ENCODE assay signal across 31 cellular contexts in genomic region chr2:102764083-102764482, GRCh38. TPM values are rescaled to one million over a fixed set of nuclear protein-coding genes. Genes with fewer than 3 reads are reported as not detected.
A peak's percentile ranks its signal among the peaks of the same experiment; 100 is the strongest.
DNase-seq lines count a peak whose midpoint lies in the region; ATAC-seq, FAIRE-seq and TF ChIP-seq lines count a peak whose summit lies in the region.
"Had no signal": no experiment of that assay in that cellular context is flagged by ENCODE, and none has a peak within 500 bp of the region (broad histone marks: within the 10 kb centered on the region; RNA-seq: fewer than 3 reads in every experiment).

No MANE protein-coding gene starts in this region.

- ATAC-seq in Right ventricle myocardium superior (ENCODE audit: poor library complexity) (peak; percentile 28), right cardiac atrium (peak in 1 of 2 donors; percentile 20), gastrocnemius medialis (peak in 1 of 2 donors; percentile 27), GM18870 (IDR thresholded peaks at IDR 0.05; ENCODE audit: unreplicated experiment) (no peak)
- ATAC-seq: activated CD4-positive, CD25-positive, alpha-beta regulatory T cell treated with anti-CD3 and anti-CD28 coated beads, Interleukin-2, amount 50 U/mL, for 24 hours; activated naive CD8-positive, alpha-beta T cell treated with anti-CD3 and anti-CD28 coated beads, Interleukin-2, amount 50 U/mL, for 24 hours; activated T-cell treated with anti-CD3 and anti-CD28 coated beads, Interleukin-2, amount 50 U/mL, for 72 hours; naive thymus-derived CD4-positive, alpha-beta T cell; stimulated activated naive CD8-positive, alpha-beta T cell treated with anti-CD3 and anti-CD28 coated beads, Interleukin-15, Interleukin-2, amounts not matched to agents 100 U/mL and 50 U/mL, for 24 hours had no signal

- H3K9me3 ChIP-seq in right cardiac atrium (ENCODE audit: control insufficient read depth, low read length) (no peaks in the 10 kb centered on the region), gastrocnemius medialis (no peaks in the 10 kb centered on the region)
- H3K9me3 ChIP-seq: MG63, testis had no signal

- 69% methylated on average over 6 of the region's 6 CpGs for WGBS in right cardiac atrium

- H3K36me3 ChIP-seq in bronchial epithelial cell (ENCODE audit: control insufficient read depth, insufficient read depth, low read length) (no peaks in the 10 kb centered on the region), gastrocnemius medialis (no peaks in the 10 kb centered on the region)
- H3K36me3 ChIP-seq: MG63 had no signal

- intact Hi-C loops in Right ventricle myocardium superior (cut with DNase I): no loop called here
- intact Hi-C loops in cardiac septum (cut with DNase I): no loop called here
- intact Hi-C loops in right cardiac atrium (cut with DNase I): loop anchor here in 1 of 4 donors (5.0 kb wide), 1 partner anchor 43 kb away; no protein-coding TSS in a partner anchor
- intact Hi-C loops in gastrocnemius medialis (cut with DNase I; ENCODE audit: low total_unique reads): no loop called here

- no peak for FAIRE-seq in bronchial epithelial cell (lab: Jason Lieb, UNC)
- FAIRE-seq: astrocyte, HTR-8/SVneo had no signal

- H3K4me1 ChIP-seq in right cardiac atrium (ENCODE audit: control insufficient read depth, insufficient read depth, low read length) (peaks cover 4% of the 10 kb centered on the region), gastrocnemius medialis (peaks cover 56 to 69% of the 10 kb centered on the region in 2 donors)
- H3K4me1 ChIP-seq: testis had no signal

- no peak for DNase-seq in Right ventricle myocardium superior
- DNase-seq in cardiac septum (ENCODE audit: low spot score): no peak
- peak; percentile 11 for DNase-seq in bronchial epithelial cell (ENCODE audit: low read depth)
- DNase-seq in right cardiac atrium: no peak
- no peak for DNase-seq in gastrocnemius medialis
- DNase-seq in NCI-H2081 (lab: John Stamatoyannopoulos, UW): no peak
- DNase-seq in SHP77 treated with DMSO at 0.1 percent for 48 hours (lab: John Stamatoyannopoulos, UW): no peak
- DNase-seq: activated CD4-positive, alpha-beta T cell treated with anti-CD3 and anti-CD28 coated beads, Interleukin-2, amount 50 U/mL, for 48 hours; activated naive CD4-positive, alpha-beta T cell; activated naive CD8-positive, alpha-beta T cell treated with anti-CD3 and anti-CD28 coated beads, Interleukin-2, amount 50 U/mL, for 24 hours; activated T-cell treated with anti-CD3 and anti-CD28 coated beads, Interleukin-2, amount 50 U/mL, for 72 hours; cerebellar nuclear complex; H7; KG1; MG63; naive thymus-derived CD4-positive, alpha-beta T cell; NCI-H1105 treated with DMSO at 0.1 percent for 48 hours; NCI-H2029; NCI-H2227 treated with DMSO at 0.1 percent for 48 hours; NCI-H526; nucleus accumbens; OCI-M1; stimulated activated naive CD8-positive, alpha-beta T cell treated with anti-CD3 and anti-CD28 coated beads, Interleukin-15, Interleukin-2, amounts not matched to agents 100 U/mL and 50 U/mL, for 24 hours; testis had no signal

- TF ChIP-seq POLR2A in gastrocnemius medialis (IDR thresholded peaks at IDR 0.05): no peak

- H3K27me3 ChIP-seq in bronchial epithelial cell (ENCODE audit: control insufficient read depth, insufficient read depth, low read length) (no peaks in the 10 kb centered on the region), right cardiac atrium (ENCODE audit: control insufficient read depth, insufficient read depth) (no peaks in the 10 kb centered on the region), gastrocnemius medialis (no peaks in the 10 kb centered on the region)
- H3K27me3 ChIP-seq: MG63, testis had no signal

- in situ Hi-C loops in gastrocnemius medialis (cut with MboI; ENCODE audit: low sequenced_read_pairs in 4 of 4): no loop called here

- H3K27ac ChIP-seq in right cardiac atrium (ENCODE audit: low read length) (peak overlapping the region; percentile 72), gastrocnemius medialis (peak overlapping the region; percentile 74 to 91 (median 86))
- H3K27ac ChIP-seq: RWPE1, SK-N-MC, testis had no signal

- H3K4me3 ChIP-seq in bronchial epithelial cell (ENCODE audit: low read depth, low read length) (no peak overlapping the region), right cardiac atrium (ENCODE audit: low read length) (peak overlapping the region; percentile 51), gastrocnemius medialis (peak overlapping the region in 1 of 4 donors; percentile 48)
- H3K4me3 ChIP-seq: MG63, SK-N-MC, smooth muscle cell, testis had no signal

- TF ChIP-seq CTCF in bronchial epithelial cell (IDR thresholded peaks at IDR 0.05; ENCODE audit: insufficient read depth, low read length, severe bottlenecking): no peak
- no peak for TF ChIP-seq CTCF in gastrocnemius medialis (IDR thresholded peaks at IDR 0.05 in 4 of 5, conservative IDR thresholded peaks at IDR 0.05 in 1 of 5)

RNA-seq across cellular contexts. Expression of gene TMEM182, which starts 2.3 kb away (rescaled TPM):
- total RNA-seq in Right ventricle myocardium superior (187 TPM), cardiac septum (135 TPM), bronchial epithelial cell (4.9 and 6.1 TPM in 2 replicates), right cardiac atrium (100 to 1,000 TPM; 106 to 206 (median 182) TPM), gastrocnemius medialis (10 to 100 TPM in 1 of 4 donors, 1 to 10 TPM in 3; 6.1 to 15.2 (median 8.0) TPM)
- 92.7 TPM for polyA plus RNA-seq in right cardiac atrium
